Comparison of ENCODE assay signal across 15 cellular contexts in genomic region chr1:236468625-236469024, GRCh38. TPM values are rescaled to one million over a fixed set of nuclear protein-coding genes. Genes with fewer than 3 reads are reported as not detected.
DNase-seq lines count a peak whose midpoint lies in the region; ATAC-seq and TF ChIP-seq lines count a peak whose summit lies in the region.
"Had no signal": no experiment of that assay in that cellular context is flagged by ENCODE, and none has a peak within 500 bp of the region (broad histone marks: within the 10 kb centered on the region; RNA-seq: fewer than 3 reads in every experiment).

No MANE protein-coding gene starts in this region.

- H3K4me3 Mint-ChIP-seq in WTC11: no peak overlapping the region
- H3K4me3 Mint-ChIP-seq: B cell; CD4-positive, CD25-positive, alpha-beta regulatory T cell; CD8-positive, alpha-beta T cell had no signal

- no peaks in the 10 kb centered on the region for H3K27me3 Mint-ChIP-seq in WTC11 (ENCODE audit: low read depth)

- H3K9me3 Mint-ChIP-seq in WTC11: no peaks in the 10 kb centered on the region
- H3K9me3 Mint-ChIP-seq: CD4-positive, CD25-positive, alpha-beta regulatory T cell; CD8-positive, alpha-beta T cell had no signal

- no peak overlapping the region for H3K4me3 ChIP-seq in H7 (ENCODE audit: insufficient read depth, low read depth, low read length)
- H3K4me3 ChIP-seq: BLaER1, GM23248 had no signal

- H3K36me3 Mint-ChIP-seq in WTC11: no peaks in the 10 kb centered on the region
- H3K36me3 Mint-ChIP-seq: CD8-positive, alpha-beta T cell had no signal

- peak overlapping the region; percentile 53; the same call in 1 of the 2 replicates for H3K27ac Mint-ChIP-seq in WTC11
- H3K27ac Mint-ChIP-seq: B cell; CD4-positive, CD25-positive, alpha-beta regulatory T cell; CD8-positive, alpha-beta T cell had no signal

- POLR2A ChIA-PET in WTC11 (lab: Charles Lee): no interaction called here

- CTCF ChIA-PET in WTC11 (lab: Charles Lee): interaction anchor here (3.1 kb wide), 1 partner anchor 17 kb away, joined by 10 read pairs; no protein-coding TSS in a partner anchor

- TF ChIP-seq CTCF in WTC11 (IDR thresholded peaks at IDR 0.05) (no peak), GM20000 (IDR thresholded peaks at IDR 0.05; ENCODE audit: extremely low read depth, missing control alignments) (no peak)

- peaks cover 29% of the 10 kb centered on the region for H3K4me1 Mint-ChIP-seq in WTC11

- ATAC-seq in WTC11: peak; percentile 72
- ATAC-seq: CD8-positive, alpha-beta T cell had no signal

- H3K36me3 ChIP-seq in H7 (replicated peaks; ENCODE audit: control insufficient read depth, insufficient read depth, low read length): no peaks in the 10 kb centered on the region
- H3K36me3 ChIP-seq: BLaER1 had no signal

- H3K27me3 ChIP-seq in H7 (ENCODE audit: control insufficient read depth, insufficient read depth, low read length): no peaks in the 10 kb centered on the region
- H3K27me3 ChIP-seq: BLaER1 had no signal

- DNase-seq in H7: peak; percentile 52
- no peak for DNase-seq in WTC11 (ENCODE audit: low spot score)
- DNase-seq in mesenteric fat pad (ENCODE audit: low spot score): peak; percentile 24
- DNase-seq in GM20000 (ENCODE audit: low spot score): no peak
- no peak for DNase-seq in cerebellum (ENCODE audit: low spot score)
- no peak for DNase-seq in NCI-H1105 treated with DMSO at 0.1 percent for 48 hours (lab: John Stamatoyannopoulos, UW)
- DNase-seq: Caco-2; CD4-positive, CD25-positive, alpha-beta regulatory T cell; CD8-positive, alpha-beta T cell; DMS153; DND-41; GM23248; HCEC 1CT had no signal

TF ChIP-seq in WTC11, 78 proteins besides CTCF, POLR2A, EP300 and RAD21:
- no peak for TF ChIP-seq SMAD3 (CRISPR knock-in tag; IDR thresholded peaks at IDR 0.05; ENCODE audit: borderline replicate concordance)
- TF ChIP-seq ZNF425 (CRISPR knock-in tag; conservative IDR thresholded peaks at IDR 0.05): no peak

RNA-seq across cellular contexts. Expression of gene LGALS8, which starts 55.2 kb away (rescaled TPM):
- 16.8 and 27.7 TPM in 2 replicates for total RNA-seq in H7 (2014; rRNA removed; shearing (Covaris generic))
- total RNA-seq in WTC11 (2021) (8.6 to 10.3 TPM (median 10.1 TPM) in 3 replicates), mesenteric fat pad (77.9 TPM), cerebellum (69.0 TPM)

Comparison
In these comparisons a context has a peak if more than half of its experiments do, and no peak if none do; other contexts are left out.
1. DNase-seq: peak in H7 (single experiment) and mesenteric fat pad (single experiment); none in WTC11 (single experiment), GM20000 (single experiment), cerebellum (single experiment) and NCI-H1105 treated with DMSO at 0.1 percent for 48 hours (single experiment).